22 cellular contexts compared by ENCODE assay signal in the genomic region with DNA sequence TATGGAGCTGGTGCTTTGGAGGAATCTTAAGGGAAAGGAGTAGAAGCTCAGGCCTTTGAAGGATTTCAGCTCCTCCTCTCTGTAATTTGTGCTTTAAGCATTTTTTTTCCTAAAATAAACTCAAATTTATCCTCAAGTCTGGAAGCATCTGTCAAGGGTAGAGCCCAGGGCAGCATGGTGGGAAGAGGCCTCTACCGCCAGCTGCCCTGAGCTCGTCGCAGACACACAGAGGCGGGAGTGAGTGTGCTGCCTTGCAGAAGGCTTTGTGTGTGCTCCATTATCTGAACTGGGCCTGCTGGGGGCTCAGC.
"Had no signal": no experiment of that assay in that cellular context is flagged by ENCODE, and none has a peak within 500 bp of the region (broad histone marks: within the 10 kb centered on the region; RNA-seq: fewer than 3 reads in every experiment).

No MANE protein-coding gene starts in this region.

- H3K27me3 ChIP-seq: MG63 had no signal

- DNase-seq: Karpas-422, KG1, MG63, NCI-H1092, NCI-H1105 treated with DMSO at 0.1 percent for 48 hours, NCI-H1417 treated with DMSO at 0.1 percent for 48 hours, NCI-H146, NCI-H1694 treated with DMSO at 0.1 percent for 48 hours, NCI-H1930, NCI-H2081, NCI-H2171, NCI-H226, NCI-H446, NCI-H510A, NCI-H524 treated with DMSO at 0.1 percent for 48 hours, NCI-H69, NCI-H774, SHP77, SK-N-SH had no signal

- H3K4me2 ChIP-seq: SK-N-SH had no signal

- H3K27ac ChIP-seq: HL-60, RWPE1 had no signal

- H3K4me3 ChIP-seq: MG63 had no signal

- ATAC-seq: Panc1 had no signal

- H3K9me2 ChIP-seq: SK-N-SH had no signal

- H3K9me3 ChIP-seq: MG63, SK-N-SH had no signal

- H3K36me3 ChIP-seq: MG63 had no signal
